23 cellular contexts compared by ENCODE assay signal in genomic region chr11:1392561-1392960, GRCh38. TPM values are rescaled to one million over a fixed set of nuclear protein-coding genes. Genes with fewer than 3 reads are reported as not detected.
DNase-seq lines count a peak whose midpoint lies in the region; ATAC-seq and TF ChIP-seq lines count a peak whose summit lies in the region.
"Had no signal": no experiment of that assay in that cellular context is flagged by ENCODE, and none has a peak within 500 bp of the region (broad histone marks: within the 10 kb centered on the region; RNA-seq: fewer than 3 reads in every experiment).

No MANE protein-coding gene starts in this region.

- intact Hi-C loops in body of pancreas (cut with DNase I) = loop anchor here (10.0 kb wide), 1 partner anchor 188 kb away; no protein-coding TSS in a partner anchor

- H3K9me2 ChIP-seq in neural cell (ENCODE audit: insufficient read depth, low read length) = no peaks in the 10 kb centered on the region

- no peak overlapping the region for H3K9ac ChIP-seq in neural cell (ENCODE audit: low read length)

- no peak for TF ChIP-seq POLR2A in body of pancreas (IDR thresholded peaks at IDR 0.05)

- H3K4me2 ChIP-seq in neural cell (ENCODE audit: low read length) = no peak overlapping the region

- no peaks in the 10 kb centered on the region for H3K9me3 ChIP-seq in body of pancreas
- no peaks in the 10 kb centered on the region for H3K9me3 ChIP-seq in neural cell (ENCODE audit: low read length)

- no peak for DNase-seq in activated T-cell treated with anti-CD3 and anti-CD28 coated beads, Interleukin-2, amount 50 U/mL, for 4 hours
- no peak for DNase-seq in activated T-cell treated with anti-CD3 and anti-CD28 coated beads, Interleukin-2, amount 50 U/mL, for 72 hours
- DNase-seq in body of pancreas = no peak
- DNase-seq in type B pancreatic cell (ENCODE audit: extremely low spot score, unreplicated experiment) = no peak
- DNase-seq: ACHN; Calu3; DND-41; HCEC 1CT; Kasumi-1; MV-4-11; NCI-H1930; NCI-H2107; NCI-H446; NCI-H526; NCI-H82; NK-92 treated with Interleukin-12 subunit alpha and Interleukin-12 subunit beta, amount 100 ng/mL, for 24 hours; PC-3 had no signal

- H3K4me3 Mint-ChIP-seq in activated T-cell treated with anti-CD3 and anti-CD28 coated beads, Interleukin-2, amount 50 U/mL, for 4 hours = peak overlapping the region; percentile 26
- no peak overlapping the region for H3K4me3 Mint-ChIP-seq in activated T-cell treated with anti-CD3 and anti-CD28 coated beads, Interleukin-2, amount 50 U/mL, for 72 hours
- H3K4me3 Mint-ChIP-seq in type B pancreatic cell = peak overlapping the region; percentile 28

- no peaks in the 10 kb centered on the region for H3K36me3 Mint-ChIP-seq in activated T-cell treated with anti-CD3 and anti-CD28 coated beads, Interleukin-2, amount 50 U/mL, for 4 hours (ENCODE audit: insufficient read depth)
- H3K36me3 Mint-ChIP-seq in activated T-cell treated with anti-CD3 and anti-CD28 coated beads, Interleukin-2, amount 50 U/mL, for 72 hours (ENCODE audit: insufficient read depth in 2 of 2) = no peaks in the 10 kb centered on the region
- no peaks in the 10 kb centered on the region for H3K36me3 Mint-ChIP-seq in type B pancreatic cell

- H3K4me1 ChIP-seq in body of pancreas = peaks cover 66% of the 10 kb centered on the region

- H3K36me3 ChIP-seq in body of pancreas (replicated peaks in 1 of 2; ENCODE audit: insufficient read depth in 1 of 2, low read depth in 2 of 2) = no peaks in the 10 kb centered on the region
- no peaks in the 10 kb centered on the region for H3K36me3 ChIP-seq in neural cell (ENCODE audit: insufficient read depth, low read length)

- H3K27ac ChIP-seq in body of pancreas (peak overlapping the region in 3 of 4 donors; percentile 83 to 86 (median 85)), neural cell (ENCODE audit: low read length) (no peak overlapping the region)
- H3K27ac ChIP-seq: 22Rv1 had no signal

- no peaks in the 10 kb centered on the region for H3K9me3 Mint-ChIP-seq in activated T-cell treated with anti-CD3 and anti-CD28 coated beads, Interleukin-2, amount 50 U/mL, for 4 hours
- H3K9me3 Mint-ChIP-seq in activated T-cell treated with anti-CD3 and anti-CD28 coated beads, Interleukin-2, amount 50 U/mL, for 72 hours = no peaks in the 10 kb centered on the region
- no peaks in the 10 kb centered on the region for H3K9me3 Mint-ChIP-seq in type B pancreatic cell

- peaks cover 9% of the 10 kb centered on the region for H3K4me1 Mint-ChIP-seq in activated T-cell treated with anti-CD3 and anti-CD28 coated beads, Interleukin-2, amount 50 U/mL, for 4 hours (ENCODE audit: low read depth)
- no peaks in the 10 kb centered on the region for H3K4me1 Mint-ChIP-seq in activated T-cell treated with anti-CD3 and anti-CD28 coated beads, Interleukin-2, amount 50 U/mL, for 72 hours (ENCODE audit: low read depth)
- peaks cover 1% of the 10 kb centered on the region for H3K4me1 Mint-ChIP-seq in type B pancreatic cell (ENCODE audit: unreplicated experiment)

- H2AFZ ChIP-seq in neural cell (ENCODE audit: low read depth, low read length) = no peak overlapping the region

- peaks cover 59% of the 10 kb centered on the region for H3K79me2 ChIP-seq in neural cell (replicated peaks; ENCODE audit: insufficient read depth, low read length)

- TF ChIP-seq RAD21 in neural cell (conservative IDR thresholded peaks at IDR 0.05) = no peak

- no peaks in the 10 kb centered on the region for H3F3A ChIP-seq in neural cell (ENCODE audit: insufficient read depth, low read length, poor library complexity, severe bottlenecking)

- H3K4me3 ChIP-seq in body of pancreas (no peak overlapping the region), neural cell (ENCODE audit: low read length) (peak overlapping the region; percentile 99)

- WGBS in body of pancreas, 2 donors = 34 to 80% methylated on average over 3 to 19 of the region's 21 CpGs

- H3K27me3 Mint-ChIP-seq in activated T-cell treated with anti-CD3 and anti-CD28 coated beads, Interleukin-2, amount 50 U/mL, for 4 hours (ENCODE audit: low read depth) = peaks cover 27% of the 10 kb centered on the region
- H3K27me3 Mint-ChIP-seq in activated T-cell treated with anti-CD3 and anti-CD28 coated beads, Interleukin-2, amount 50 U/mL, for 72 hours (ENCODE audit: low read depth) = peaks cover 27% of the 10 kb centered on the region
- peaks cover 28% of the 10 kb centered on the region for H3K27me3 Mint-ChIP-seq in type B pancreatic cell

- no peak for TF ChIP-seq CTCF in body of pancreas (IDR thresholded peaks at IDR 0.05)
- TF ChIP-seq CTCF in neural cell (IDR thresholded peaks at IDR 0.05; ENCODE audit: poor library complexity, severe bottlenecking) = no peak
- no peak for TF ChIP-seq CTCF in type B pancreatic cell (conservative IDR thresholded peaks at IDR 0.05)

- TF ChIP-seq EP300 in neural cell (conservative IDR thresholded peaks at IDR 0.05; ENCODE audit: poor library complexity, severe bottlenecking) = no peak

- no peak for ATAC-seq in activated T-cell treated with anti-CD3 and anti-CD28 coated beads, Interleukin-2, amount 50 U/mL, for 4 hours
- no peak for ATAC-seq in activated T-cell treated with anti-CD3 and anti-CD28 coated beads, Interleukin-2, amount 50 U/mL, for 72 hours (replicated peaks in 1 of 2)
- no peak for ATAC-seq in body of pancreas
- no peak for ATAC-seq in HG02763 (IDR thresholded peaks at IDR 0.05; ENCODE audit: unreplicated experiment)
- no peak for ATAC-seq in HG02610 (IDR thresholded peaks at IDR 0.05; ENCODE audit: unreplicated experiment)
- ATAC-seq: HepG2, PC-3 had no signal

- H3K27ac Mint-ChIP-seq in activated T-cell treated with anti-CD3 and anti-CD28 coated beads, Interleukin-2, amount 50 U/mL, for 72 hours = no peak overlapping the region
- H3K27ac Mint-ChIP-seq in type B pancreatic cell = no peak overlapping the region

- H4K20me1 ChIP-seq in neural cell (ENCODE audit: insufficient read depth) = peaks cover 20% of the 10 kb centered on the region

- H3K27me3 ChIP-seq in body of pancreas (no peaks in the 10 kb centered on the region), neural cell (ENCODE audit: insufficient read depth, low read depth, low read length) (no peaks in the 10 kb centered on the region)

TF ChIP-seq in neural cell, 6 proteins besides CTCF, POLR2A, EP300 and RAD21:
- TF ChIP-seq EZH2 (IDR thresholded peaks at IDR 0.05; ENCODE audit: borderline replicate concordance, insufficient read depth, low read length, poor library complexity, severe bottlenecking) (no peak), TAF1 (IDR thresholded peaks at IDR 0.05; ENCODE audit: low read depth) (no peak), SMC3 (conservative IDR thresholded peaks at IDR 0.05; ENCODE audit: poor library complexity) (no peak), REST (IDR thresholded peaks at IDR 0.05; ENCODE audit: borderline replicate concordance) (no peak), POLR2AphosphoS5 (IDR thresholded peaks at IDR 0.05) (no peak), MXI1 (conservative IDR thresholded peaks at IDR 0.05; ENCODE audit: poor library complexity, severe bottlenecking) (no peak)
TF ChIP-seq in neural cell: peak in this region for 0.

RNA-seq across cellular contexts. Expression of gene BRSK2, which starts 2.8 kb away (rescaled TPM):
- total RNA-seq in activated T-cell treated with anti-CD3 and anti-CD28 coated beads, Interleukin-2, amount 50 U/mL, for 4 hours = under 1 TPM; 0.53 to 0.94 (median 0.76) TPM
- under 1 TPM; 0.51 to 0.84 TPM for total RNA-seq in activated T-cell treated with anti-CD3 and anti-CD28 coated beads, Interleukin-2, amount 50 U/mL, for 72 hours
- total RNA-seq in body of pancreas (100 to 1,000 TPM in 1 of 2 donors, 10 to 100 TPM in 1; 67.5 to 113 TPM), type B pancreatic cell (ENCODE audit: low replicate concordance) (8.6 and 13.8 TPM in 2 replicates)
- 47.5 and 58.2 TPM in 2 replicates for polyA plus RNA-seq in neural cell
- 69.3 and 95.4 TPM in 2 replicates for polyA minus RNA-seq in neural cell
- total RNA-seq: M059J had no signal

Comparison
In these comparisons a context has a peak if more than half of its experiments do, and no peak if none do; other contexts are left out.
1. H3K4me3 Mint-ChIP-seq: peak in activated T-cell treated with anti-CD3 and anti-CD28 coated beads, Interleukin-2, amount 50 U/mL, for 4 hours (single experiment) and type B pancreatic cell (single experiment); none in activated T-cell treated with anti-CD3 and anti-CD28 coated beads, Interleukin-2, amount 50 U/mL, for 72 hours (0 of 2).